14 cellular contexts compared by ENCODE assay signal in the genomic region with DNA sequence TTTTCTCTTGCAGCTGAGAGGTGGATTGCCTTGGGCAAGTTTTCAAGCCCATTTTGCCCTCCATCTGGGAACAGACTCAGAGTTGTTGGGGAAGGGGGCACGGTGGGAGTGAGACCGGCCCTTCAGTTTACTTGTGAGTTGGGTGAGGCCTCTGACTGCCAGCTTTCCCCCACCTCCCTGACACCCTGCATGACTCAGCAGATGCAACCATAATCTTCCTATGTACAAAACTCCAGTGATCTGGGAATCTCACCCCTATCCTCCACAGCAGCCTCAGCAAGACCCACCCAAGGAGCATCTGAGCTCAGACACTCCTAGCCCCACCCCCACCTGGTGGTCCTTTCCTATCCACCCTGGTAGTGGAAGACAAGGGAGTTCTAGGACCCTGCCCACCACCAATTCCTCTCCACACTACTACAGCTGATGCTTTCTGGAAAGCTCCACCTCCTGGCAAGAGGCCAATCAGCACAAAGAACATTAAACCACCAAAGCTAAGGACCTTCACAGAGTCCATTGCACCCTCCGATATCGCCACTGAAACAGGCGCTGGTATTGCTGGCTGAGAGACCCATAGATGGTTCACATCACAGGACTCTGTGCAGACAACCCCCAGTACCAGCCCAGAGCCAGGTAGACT.
DNase-seq lines count a peak whose midpoint lies in the region; ATAC-seq and TF ChIP-seq lines count a peak whose summit lies in the region.
"Had no signal": no experiment of that assay in that cellular context is flagged by ENCODE, and none has a peak within 500 bp of the region (broad histone marks: within the 10 kb centered on the region; RNA-seq: fewer than 3 reads in every experiment).

No MANE protein-coding gene starts in this region.

- no peaks in the 10 kb centered on the region for H3K79me1 ChIP-seq in mesenchymal stem cell (replicated peaks; ENCODE audit: low read length, poor library complexity, severe bottlenecking)

- no peak overlapping the region for H2BK15ac ChIP-seq in mesenchymal stem cell (ENCODE audit: low read depth, poor library complexity, severe bottlenecking)

- H3K4me1 Mint-ChIP-seq in MCF 10A (ENCODE audit: insufficient read depth, unreplicated experiment) = no peaks in the 10 kb centered on the region

- H3K9me3 Mint-ChIP-seq in MCF 10A (ENCODE audit: unreplicated experiment) = no peaks in the 10 kb centered on the region

- H3K27ac ChIP-seq in mammary epithelial cell (ENCODE audit: insufficient read depth, low read depth, low read length) (no peak overlapping the region), mesenchymal stem cell (ENCODE audit: low read length, poor library complexity, severe bottlenecking) (no peak overlapping the region)
- H3K27ac ChIP-seq: BLaER1 had no signal

- no peak overlapping the region for H3K27ac Mint-ChIP-seq in MCF 10A (ENCODE audit: low read depth, unreplicated experiment)

- peaks cover 94% of the 10 kb centered on the region for H3K27me3 Mint-ChIP-seq in MCF 10A (ENCODE audit: insufficient read depth, unreplicated experiment)

- BruUV-seq in MCF 10A (replicated peaks; lab: Mats Ljungman, UMichigan) (no TSS peak), mammary epithelial cell (replicated peaks; lab: Mats Ljungman, UMichigan) (no TSS peak)

- H2BK5ac ChIP-seq in mesenchymal stem cell (ENCODE audit: low read depth, low read length, poor library complexity, severe bottlenecking) = no peak overlapping the region

- DNase-seq in MCF 10A (ENCODE audit: unreplicated experiment) (peak; percentile 19), mammary epithelial cell (no peak), amniotic epithelial cell (ENCODE audit: low read depth) (peak; percentile 8), epithelial cell of esophagus (ENCODE audit: low read depth) (peak; percentile 9), mesenchymal stem cell (no peak)
- DNase-seq: 8988T, AML-193, DMS79, GOT3, H9 had no signal

- POLR2A ChIA-PET in MCF 10A (lab: Yijun Ruan, JAX) = interaction anchor here (1.1 kb wide), 1 partner anchor 118 kb away, joined by 3 read pairs; no protein-coding TSS in a partner anchor

- H3K79me2 ChIP-seq in mammary epithelial cell (ENCODE audit: insufficient read depth, low read length) = no peaks in the 10 kb centered on the region

- no peak overlapping the region for H3K4me3 Mint-ChIP-seq in MCF 10A (ENCODE audit: unreplicated experiment)
- H3K4me3 Mint-ChIP-seq: H9 had no signal

- no peak overlapping the region for H4K91ac ChIP-seq in mesenchymal stem cell (ENCODE audit: low read length)

- no peak overlapping the region for H3K14ac ChIP-seq in mesenchymal stem cell (ENCODE audit: low read length in 2 of 2)

- CTCF ChIA-PET in MCF 10A (lab: Yijun Ruan, JAX) = no interaction called here
- CTCF ChIA-PET in mammary epithelial cell (lab: Charles Lee; ENCODE audit: low non-redundant PET) = no interaction called here

- H3K18ac ChIP-seq in mesenchymal stem cell (ENCODE audit: low read depth in 1 of 2, low read length in 2 of 2) = no peak overlapping the region

- no peak overlapping the region for H3K23ac ChIP-seq in mesenchymal stem cell (ENCODE audit: low read length in 2 of 2)

- no peak overlapping the region for H3K4ac ChIP-seq in mesenchymal stem cell (ENCODE audit: low read depth in 1 of 2, low read length in 2 of 2)

- no peaks in the 10 kb centered on the region for H3K36me3 Mint-ChIP-seq in MCF 10A (ENCODE audit: insufficient read depth, unreplicated experiment)

- no peaks in the 10 kb centered on the region for H3K36me3 ChIP-seq in mammary epithelial cell (ENCODE audit: insufficient read depth, low read length)
- H3K36me3 ChIP-seq in mesenchymal stem cell (ENCODE audit: control insufficient read depth in 1 of 2, insufficient read depth in 2 of 2, low read depth in 1 of 2, low read length in 2 of 2) = no peaks in the 10 kb centered on the region
- H3K36me3 ChIP-seq: BLaER1 had no signal

- H4K8ac ChIP-seq in mesenchymal stem cell (ENCODE audit: low read length) = no peak overlapping the region

- H3K27me3 ChIP-seq in mammary epithelial cell (ENCODE audit: insufficient read depth, low read length) (peaks cover 6% of the 10 kb centered on the region), mesenchymal stem cell (ENCODE audit: control insufficient read depth in 1 of 2, insufficient read depth in 1 of 2, low read length in 2 of 2) (peaks cover 0 to 24% of the 10 kb centered on the region in 2 experiments)

- no peak overlapping the region for H3K4me3 ChIP-seq in mammary epithelial cell (replicated peaks in 1 of 3; ENCODE audit: insufficient read depth in 1 of 3, low read depth in 2 of 3, low read length in 3 of 3)
- no peak overlapping the region for H3K4me3 ChIP-seq in epithelial cell of esophagus (ENCODE audit: low read length)
- no peak overlapping the region for H3K4me3 ChIP-seq in mesenchymal stem cell (ENCODE audit: insufficient read depth in 1 of 2, low read depth in 1 of 2, low read length in 2 of 2)
- H3K4me3 ChIP-seq: BLaER1, GM12878 had no signal

- ATAC-seq in HG02885 (IDR thresholded peaks at IDR 0.05; ENCODE audit: poor library complexity, unreplicated experiment) (no peak), GM18907 (IDR thresholded peaks at IDR 0.05; ENCODE audit: unreplicated experiment) (no peak)
- ATAC-seq: GM12878 had no signal

- no peak overlapping the region for H2BK12ac ChIP-seq in mesenchymal stem cell (ENCODE audit: low read length in 2 of 2)

- dilution Hi-C loops in mammary epithelial cell (cut with HindIII; ENCODE audit: low sequenced_read_pairs) = no loop called here

- intact Hi-C loops in MCF 10A (cut with micrococcal nuclease) (no loop called here), mammary epithelial cell (cut with micrococcal nuclease) (no loop called here)

- TF ChIP-seq CTCF in MCF 10A (IDR thresholded peaks at IDR 0.05; ENCODE audit: unreplicated experiment) (no peak), mammary epithelial cell (conservative IDR thresholded peaks at IDR 0.05 in 1 of 2, IDR thresholded peaks at IDR 0.05 in 1 of 2; ENCODE audit: extremely low read depth in 1 of 2, insufficient read depth in 1 of 2, low read depth in 1 of 2, low read length in 2 of 2) (no peak), epithelial cell of esophagus (IDR thresholded peaks at IDR 0.05; ENCODE audit: insufficient read depth, low read depth, low read length, missing control alignments) (no peak)

- H2AK5ac ChIP-seq in mesenchymal stem cell (ENCODE audit: low read length, severe bottlenecking) = no peak overlapping the region

- in situ Hi-C loops in mammary epithelial cell (cut with MboI; ENCODE audit: low sequenced_read_pairs in 2 of 2) = no loop called here

- H3K9me3 ChIP-seq in mammary epithelial cell (replicated peaks; ENCODE audit: insufficient read depth, low read length) (no peaks in the 10 kb centered on the region), mesenchymal stem cell (ENCODE audit: control insufficient read depth, low read length) (no peaks in the 10 kb centered on the region)
- H3K9me3 ChIP-seq: BLaER1 had no signal

- H2BK120ac ChIP-seq in mesenchymal stem cell (ENCODE audit: low read depth, low read length) = no peak overlapping the region

- H3K9ac ChIP-seq in mammary epithelial cell (ENCODE audit: insufficient read depth, low read length) (no peak overlapping the region), mesenchymal stem cell (ENCODE audit: low read length) (no peak overlapping the region)
- H3K9ac ChIP-seq: BLaER1 had no signal

- H3K4me2 ChIP-seq in mammary epithelial cell (ENCODE audit: insufficient read depth, low read depth, low read length) (no peak overlapping the region), mesenchymal stem cell (ENCODE audit: low read length, poor library complexity, severe bottlenecking) (no peak overlapping the region)
- H3K4me2 ChIP-seq: BLaER1 had no signal

- no peaks in the 10 kb centered on the region for H4K20me1 ChIP-seq in mammary epithelial cell (ENCODE audit: insufficient read depth, low read length)

- WGBS in mammary epithelial cell (ENCODE audit: low coverage, missing lambda C conversion rate) = 90% methylated on average over 5 of the region's 5 CpGs
- WGBS in mesenchymal stem cell = 100% methylated on average over 2 of the region's 5 CpGs

- no peak overlapping the region for H2AFZ ChIP-seq in mammary epithelial cell (ENCODE audit: low read depth, low read length)
- no peak overlapping the region for H2AFZ ChIP-seq in mesenchymal stem cell (ENCODE audit: low read depth, low read length)

- no peaks in the 10 kb centered on the region for H3K4me1 ChIP-seq in mammary epithelial cell (ENCODE audit: insufficient read depth, low read length)
- H3K4me1 ChIP-seq in mesenchymal stem cell (ENCODE audit: control insufficient read depth, insufficient read depth, low read depth, low read length) = no peaks in the 10 kb centered on the region
- H3K4me1 ChIP-seq: BLaER1 had no signal

Comparison
In these comparisons a context has a peak if more than half of its experiments do, and no peak if none do; other contexts are left out.
1. DNase-seq: peak in MCF 10A (single experiment), amniotic epithelial cell (single experiment) and epithelial cell of esophagus (single experiment); none in mammary epithelial cell (single experiment) and mesenchymal stem cell (single experiment).